16 cellular contexts compared by ENCODE assay signal in genomic region chr1:202433155-202434043, GRCh38.
DNase-seq lines count a peak whose midpoint lies in the region; ATAC-seq, FAIRE-seq and TF ChIP-seq lines count a peak whose summit lies in the region.
"Had no signal": no experiment of that assay in that cellular context is flagged by ENCODE, and none has a peak within 500 bp of the region (broad histone marks: within the 10 kb centered on the region; RNA-seq: fewer than 3 reads in every experiment).

No MANE protein-coding gene starts in this region.

- no peak overlapping the region for H3K9ac ChIP-seq in HepG2 (ENCODE audit: insufficient read depth, low read depth, low read length)
- H3K9ac ChIP-seq in mesendoderm (ENCODE audit: low read length) = no peak overlapping the region
- H3K9ac ChIP-seq: BLaER1 had no signal

- intact Hi-C loops in Right ventricle myocardium inferior (cut with DNase I) (no loop called here), left cardiac atrium (cut with DNase I) (no loop called here), left ventricle myocardium inferior (cut with micrococcal nuclease) (no loop called here), HepG2 (cut with micrococcal nuclease; ENCODE audit: unreplicated experiment) (loop anchor here (10.0 kb wide), 1 partner anchor 89 kb away; the partner anchor contains the start of genes PPP1R12B and UBE2T), testis (cut with DNase I; ENCODE audit: low total_unique reads) (no loop called here)

- H3K4me1 ChIP-seq in left ventricle myocardium inferior (peaks cover 66% of the 10 kb centered on the region), HepG2 (ENCODE audit: insufficient read depth, low read length) (peaks cover 12% of the 10 kb centered on the region), testis (no peaks in the 10 kb centered on the region), mesendoderm (ENCODE audit: control insufficient read depth, low read depth, low read length) (no peaks in the 10 kb centered on the region)
- H3K4me1 ChIP-seq: BLaER1, Caco-2 had no signal

- H4K5ac ChIP-seq in mesendoderm (ENCODE audit: low read length) = no peak overlapping the region

- TF ChIP-seq POLR2A in HepG2 (IDR thresholded peaks at IDR 0.05; ENCODE audit: insufficient read depth in 1 of 2, low read depth in 2 of 2, low read length in 2 of 2) = no peak
- no peak for TF ChIP-seq POLR2A in testis (IDR thresholded peaks at IDR 0.05)

- no peak for TF ChIP-seq EP300 in HepG2 (IDR thresholded peaks at IDR 0.05; ENCODE audit: low read depth in 2 of 2, low read length in 2 of 2)
- no peak for TF ChIP-seq EP300 in HepG2 (CRISPR knock-in tag; IDR thresholded peaks at IDR 0.05; ENCODE audit: borderline replicate concordance)

- H3K4me3 ChIP-seq in left ventricle myocardium inferior (no peak overlapping the region), HepG2 (replicated peaks in 1 of 3; ENCODE audit: insufficient read depth in 1 of 3, low read depth in 2 of 3, low read length in 3 of 3) (no peak overlapping the region), testis (no peak overlapping the region), mesendoderm (ENCODE audit: low read length) (no peak overlapping the region)
- H3K4me3 ChIP-seq: BLaER1 had no signal

- CTCF ChIA-PET in HepG2 (lab: Yijun Ruan, JAX; ENCODE audit: low intra/inter-chr PET ratio, low total read pairs) = no interaction called here

- no peaks in the 10 kb centered on the region for H4K20me1 ChIP-seq in HepG2 (ENCODE audit: insufficient read depth, low read length)
- H4K20me1 ChIP-seq: BLaER1 had no signal

- no peak for TF ChIP-seq CTCF in left ventricle myocardium inferior (IDR thresholded peaks at IDR 0.05; ENCODE audit: borderline replicate concordance)
- no peak for TF ChIP-seq CTCF in HepG2 (CRISPR knock-in tag; IDR thresholded peaks at IDR 0.05)
- no peak for TF ChIP-seq CTCF in testis (IDR thresholded peaks at IDR 0.05)

- H2AFZ ChIP-seq in HepG2 (ENCODE audit: low read length) = no peak overlapping the region

- H2BK5ac ChIP-seq in mesendoderm (ENCODE audit: low read length) = no peak overlapping the region

- H3K36me3 ChIP-seq in left ventricle myocardium inferior (peaks cover 64% of the 10 kb centered on the region), HepG2 (replicated peaks in 1 of 2; ENCODE audit: control insufficient read depth in 1 of 2, insufficient read depth in 2 of 2, low read length in 2 of 2) (peaks cover 3 to 22% of the 10 kb centered on the region in 2 experiments; a peak in 4 of 5 replicates), testis (ENCODE audit: low read depth, missing control alignments) (no peaks in the 10 kb centered on the region), mesendoderm (ENCODE audit: control insufficient read depth, insufficient read depth, low read length) (no peaks in the 10 kb centered on the region)

- DNase-seq in Right ventricle myocardium inferior (ENCODE audit: missing footprints) (no peak), left cardiac atrium (no peak), left ventricle myocardium inferior (no peak), HepG2 (ENCODE audit: low spot score) (peak; percentile 3), testis (no peak), mesendoderm (no peak)
- DNase-seq: 8988T; AML-193; Caco-2; CD8-positive, alpha-beta memory T cell; DMS53; GF-D8 had no signal

- no peak overlapping the region for H4K8ac ChIP-seq in mesendoderm (ENCODE audit: low read depth, low read length)

- H3K27me3 ChIP-seq in left ventricle myocardium inferior (ENCODE audit: low read depth) = no peaks in the 10 kb centered on the region
- no peaks in the 10 kb centered on the region for H3K27me3 ChIP-seq in HepG2 (ENCODE audit: control insufficient read depth in 1 of 2, insufficient read depth in 2 of 2, low read length in 2 of 2)
- no peaks in the 10 kb centered on the region for H3K27me3 ChIP-seq in testis
- no peaks in the 10 kb centered on the region for H3K27me3 ChIP-seq in mesendoderm (ENCODE audit: insufficient read depth, low read length, poor library complexity)
- H3K27me3 ChIP-seq: BLaER1 had no signal

- no peak overlapping the region for H3K18ac ChIP-seq in mesendoderm (ENCODE audit: low read length)

- H3K9me3 ChIP-seq in left ventricle myocardium inferior (replicated peaks) (no peaks in the 10 kb centered on the region), HepG2 (ENCODE audit: low read length) (no peaks in the 10 kb centered on the region), testis (no peaks in the 10 kb centered on the region)
- H3K9me3 ChIP-seq: BLaER1, Caco-2 had no signal

- H3K4me2 ChIP-seq in HepG2 (ENCODE audit: low read depth, low read length) = no peak overlapping the region
- H3K4me2 ChIP-seq in mesendoderm (ENCODE audit: low read length) = no peak overlapping the region
- H3K4me2 ChIP-seq: BLaER1 had no signal

- TF ChIP-seq RAD21 in HepG2 (CRISPR knock-in tag; IDR thresholded peaks at IDR 0.05) = no peak

- no peak overlapping the region for H3K56ac ChIP-seq in mesendoderm (ENCODE audit: low read length)

- H3K27ac ChIP-seq in left ventricle myocardium inferior (replicated peaks) (peak overlapping the region; percentile 61), HepG2 (ENCODE audit: extremely low read length, insufficient read depth, low read length) (no peak overlapping the region), testis (no peak overlapping the region), mesendoderm (ENCODE audit: low read depth, low read length) (no peak overlapping the region)
- H3K27ac ChIP-seq: BLaER1 had no signal

- no peak overlapping the region for H2BK15ac ChIP-seq in mesendoderm (replicated peaks; ENCODE audit: low read depth)

- ATAC-seq in Right ventricle myocardium inferior (peak; percentile 63), left cardiac atrium (no peak), HepG2 (no peak), HG03439 (IDR thresholded peaks at IDR 0.05; ENCODE audit: unreplicated experiment) (no peak)

- no peak overlapping the region for H3K23ac ChIP-seq in mesendoderm (ENCODE audit: low read length)

- POLR2A ChIA-PET in HepG2 (lab: Yijun Ruan, JAX) = no interaction called here

- no peak overlapping the region for H3K4ac ChIP-seq in mesendoderm (ENCODE audit: low read depth, low read length)

- BruUV-seq in HepG2 (replicated peaks; lab: Mats Ljungman, UMichigan) = no TSS peak

- in situ Hi-C loops in HepG2 (cut with HindIII; ENCODE audit: extremely low pct_ligation_motif_present, low pct_unique_long_range_greater_than_20kb) = no loop called here

- FAIRE-seq in HepG2 (lab: Jason Lieb, UNC) = no peak
- FAIRE-seq: GM19239, H1 had no signal

- 97% methylated on average over 3 of the region's 3 CpGs for WGBS in HepG2 (ENCODE audit: low lambda C conversion rate)
- 88 to 90% methylated on average over 3 of the region's 3 CpGs for WGBS in testis, 2 donors
- no CpG with 5 or more reads among the region's 3 CpGs for WGBS in mesendoderm (ENCODE audit: extremely low coverage, insufficient coverage, low lambda C conversion rate)

- no peak overlapping the region for H2BK120ac ChIP-seq in mesendoderm (ENCODE audit: low read depth, low read length)

- H3K79me2 ChIP-seq in HepG2 (ENCODE audit: insufficient read depth, low read length) (no peaks in the 10 kb centered on the region), mesendoderm (ENCODE audit: control insufficient read depth, insufficient read depth, low read length) (no peaks in the 10 kb centered on the region)

- no peak overlapping the region for H2AK5ac ChIP-seq in mesendoderm (ENCODE audit: low read length)

- H3K79me1 ChIP-seq in mesendoderm (ENCODE audit: low read length) = no peaks in the 10 kb centered on the region

TF ChIP-seq in HepG2, 621 proteins besides CTCF, POLR2A, EP300 and RAD21 (continues in another document):
- no peak for TF ChIP-seq ZNF24 (IDR thresholded peaks at IDR 0.05)
- TF ChIP-seq MBD4 (IDR thresholded peaks at IDR 0.05; ENCODE audit: borderline replicate concordance, low read length) = no peak
- no peak for TF ChIP-seq ZNF766 (CRISPR knock-in tag; IDR thresholded peaks at IDR 0.05; ENCODE audit: borderline replicate concordance)
- no peak for TF ChIP-seq E2F1 (CRISPR knock-in tag; IDR thresholded peaks at IDR 0.05)
- TF ChIP-seq TIGD3 (CRISPR knock-in tag; IDR thresholded peaks at IDR 0.05; ENCODE audit: borderline replicate concordance) = no peak
- no peak for TF ChIP-seq ZNF18 (CRISPR knock-in tag; IDR thresholded peaks at IDR 0.05; ENCODE audit: insufficient replicate concordance)
